In the genomic region with DNA sequence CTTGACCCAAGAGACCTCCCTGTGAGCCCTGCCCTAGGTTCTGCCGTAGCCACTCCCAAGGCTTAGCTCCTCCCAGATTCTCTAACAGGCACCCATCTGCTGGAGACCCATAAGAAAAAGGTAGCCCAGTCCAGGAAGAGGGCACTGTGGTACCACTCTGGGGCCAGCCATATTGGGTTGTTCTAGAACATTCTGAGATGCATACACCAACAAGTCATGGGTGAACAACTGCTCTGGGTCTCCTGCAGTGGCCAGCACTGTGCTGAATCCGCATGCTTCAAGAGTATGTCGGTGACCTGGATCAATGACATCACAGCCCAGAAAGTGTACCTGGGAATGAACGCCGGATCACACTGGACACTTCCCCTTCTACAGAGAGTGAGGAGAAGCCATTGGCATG, we compare ENCODE assay signal across 32 cellular contexts.
"Had no signal": no experiment of that assay in that cellular context is flagged by ENCODE, and none has a peak within 500 bp of the region (broad histone marks: within the 10 kb centered on the region; RNA-seq: fewer than 3 reads in every experiment).

No MANE protein-coding gene starts in this region.

- H3K27ac Mint-ChIP-seq: activated CD4-positive, alpha-beta memory T cell treated with anti-CD3 and anti-CD28 coated beads for 36 hours; activated CD4-positive, alpha-beta T cell treated with anti-CD3 and anti-CD28 coated beads for 36 hours; activated CD4-positive, alpha-beta T cell treated with anti-CD3 and anti-CD28 coated beads, Interleukin-2, amount 10 ng/mL, durations not matched to agents 24 days and 14 days; activated CD8-positive, alpha-beta memory T cell treated with anti-CD3 and anti-CD28 coated beads, Interleukin-2, amount 10 ng/mL, durations not matched to agents 7 days and 5 days; activated CD8-positive, alpha-beta T cell treated with anti-CD3 and anti-CD28 coated beads, Interleukin-2, amount 10 ng/mL, durations not matched to agents 7 days and 5 days; activated naive CD4-positive, alpha-beta T cell treated with anti-CD3 and anti-CD28 coated beads for 36 hours; activated naive CD4-positive, alpha-beta T cell treated with anti-CD3 and anti-CD28 coated beads, Interleukin-2, amount 50 U/mL, for 24 hours; activated naive CD8-positive, alpha-beta T cell treated with anti-CD3 and anti-CD28 coated beads for 36 hours; activated naive CD8-positive, alpha-beta T cell treated with anti-CD3 and anti-CD28 coated beads, Interleukin-2, amount 50 U/mL, for 24 hours; activated T-helper 1 cell treated with anti-CD3 and anti-CD28 coated beads, Interleukin-12 subunit alpha, Interleukin-12 subunit beta, Interleukin-2, Interleukin-4 antibody, amounts not matched to agents 30 ng/mL and 10 ng/mL and 1 ng/mL, durations not matched to agents 14 hours and 24 hours and 36 hours; activated T-helper 2 cell treated with anti-CD3 and anti-CD28 coated beads, Interferon-gamma antibody, Interleukin-2, Interleukin-4, amounts not matched to agents 10 μg/mL and 5 μg/mL and 100 μg/mL, durations not matched to agents 14 hours and 24 hours and 36 hours; dendritic cell treated with granulocyte-macrophage colony-stimulating factor and Interleukin-4, amounts not matched to agents 40 ng/mL and 50 ng/mL, for 4 days had no signal

- H3K4me1 Mint-ChIP-seq: activated CD4-positive, alpha-beta T cell treated with anti-CD3 and anti-CD28 coated beads for 36 hours; activated CD4-positive, alpha-beta T cell treated with anti-CD3 and anti-CD28 coated beads, Interleukin-2, amount 10 ng/mL, durations not matched to agents 24 days and 14 days; activated CD8-positive, alpha-beta memory T cell treated with anti-CD3 and anti-CD28 coated beads, Interleukin-2, amount 10 ng/mL, durations not matched to agents 7 days and 5 days; activated naive CD4-positive, alpha-beta T cell treated with anti-CD3 and anti-CD28 coated beads, Interleukin-2, amount 50 U/mL, for 24 hours; activated naive CD8-positive, alpha-beta T cell treated with anti-CD3 and anti-CD28 coated beads for 36 hours; activated naive CD8-positive, alpha-beta T cell treated with anti-CD3 and anti-CD28 coated beads, Interleukin-2, amount 50 U/mL, for 24 hours had no signal

- H3K4me3 Mint-ChIP-seq: activated CD4-positive, alpha-beta memory T cell treated with anti-CD3 and anti-CD28 coated beads for 36 hours; activated CD4-positive, alpha-beta T cell treated with anti-CD3 and anti-CD28 coated beads for 36 hours; activated CD4-positive, alpha-beta T cell treated with anti-CD3 and anti-CD28 coated beads, Interleukin-2, amount 10 ng/mL, durations not matched to agents 24 days and 14 days; activated CD8-positive, alpha-beta memory T cell treated with anti-CD3 and anti-CD28 coated beads, Interleukin-2, amount 10 ng/mL, durations not matched to agents 7 days and 5 days; activated CD8-positive, alpha-beta T cell treated with anti-CD3 and anti-CD28 coated beads, Interleukin-2, amount 10 ng/mL, durations not matched to agents 7 days and 5 days; activated naive CD4-positive, alpha-beta T cell treated with anti-CD3 and anti-CD28 coated beads for 36 hours; activated naive CD4-positive, alpha-beta T cell treated with anti-CD3 and anti-CD28 coated beads, Interleukin-2, amount 50 U/mL, for 24 hours; activated naive CD8-positive, alpha-beta T cell treated with anti-CD3 and anti-CD28 coated beads for 36 hours; activated naive CD8-positive, alpha-beta T cell treated with anti-CD3 and anti-CD28 coated beads, Interleukin-2, amount 50 U/mL, for 24 hours; activated T-helper 1 cell treated with anti-CD3 and anti-CD28 coated beads, Interleukin-12 subunit alpha, Interleukin-12 subunit beta, Interleukin-2, Interleukin-4 antibody, amounts not matched to agents 30 ng/mL and 10 ng/mL and 1 ng/mL, durations not matched to agents 14 hours and 24 hours and 36 hours; dendritic cell treated with granulocyte-macrophage colony-stimulating factor and Interleukin-4, amounts not matched to agents 40 ng/mL and 50 ng/mL, for 4 days had no signal

- H3K4me1 ChIP-seq: adrenal gland, body of pancreas, esophagus muscularis mucosa, foreskin keratinocyte, gastrocnemius medialis had no signal

- H3K27me3 ChIP-seq: adrenal gland, body of pancreas, dorsolateral prefrontal cortex, foreskin keratinocyte, gastrocnemius medialis had no signal

- H3K9me3 Mint-ChIP-seq: activated CD4-positive, alpha-beta memory T cell treated with anti-CD3 and anti-CD28 coated beads for 36 hours; activated CD4-positive, alpha-beta T cell treated with anti-CD3 and anti-CD28 coated beads, Interleukin-2, amount 10 ng/mL, durations not matched to agents 24 days and 14 days; activated naive CD4-positive, alpha-beta T cell treated with anti-CD3 and anti-CD28 coated beads for 36 hours; activated naive CD4-positive, alpha-beta T cell treated with anti-CD3 and anti-CD28 coated beads, Interleukin-2, amount 50 U/mL, for 24 hours; activated naive CD8-positive, alpha-beta T cell treated with anti-CD3 and anti-CD28 coated beads for 36 hours; activated naive CD8-positive, alpha-beta T cell treated with anti-CD3 and anti-CD28 coated beads, Interleukin-2, amount 50 U/mL, for 24 hours; activated T-helper 1 cell treated with anti-CD3 and anti-CD28 coated beads, Interleukin-12 subunit alpha, Interleukin-12 subunit beta, Interleukin-2, Interleukin-4 antibody, amounts not matched to agents 30 ng/mL and 10 ng/mL and 1 ng/mL, durations not matched to agents 14 hours and 24 hours and 36 hours; activated T-helper 2 cell treated with anti-CD3 and anti-CD28 coated beads, Interferon-gamma antibody, Interleukin-2, Interleukin-4, amounts not matched to agents 10 μg/mL and 5 μg/mL and 100 μg/mL, durations not matched to agents 14 hours and 24 hours and 36 hours; dendritic cell treated with granulocyte-macrophage colony-stimulating factor and Interleukin-4, amounts not matched to agents 40 ng/mL and 50 ng/mL, for 4 days had no signal

- DNase-seq: activated CD4-positive, alpha-beta memory T cell treated with anti-CD3 and anti-CD28 coated beads for 36 hours; activated CD4-positive, alpha-beta T cell treated with anti-CD3 and anti-CD28 coated beads for 36 hours; activated CD4-positive, alpha-beta T cell treated with anti-CD3 and anti-CD28 coated beads, Interleukin-2, amount 10 ng/mL, durations not matched to agents 24 days and 14 days; activated CD4-positive, CD25-positive, alpha-beta regulatory T cell; activated CD4-positive, CD25-positive, alpha-beta regulatory T cell treated with anti-CD3 and anti-CD28 coated beads, Interleukin-2, amount 50 U/mL, for 72 hours; activated CD8-positive, alpha-beta memory T cell treated with anti-CD3 and anti-CD28 coated beads, Interleukin-2, amount 10 ng/mL, durations not matched to agents 7 days and 5 days; activated CD8-positive, alpha-beta memory T cell treated with anti-CD3 and anti-CD28 coated beads, Interleukin-2, amount 50 U/mL, for 4 hours; activated CD8-positive, alpha-beta T cell treated with anti-CD3 and anti-CD28 coated beads, Interleukin-2, amount 10 ng/mL, durations not matched to agents 7 days and 5 days; activated effector memory CD4-positive, alpha-beta T cell treated with anti-CD3 and anti-CD28 coated beads, Interleukin-2, amount 50 U/mL, for 16 hours; activated naive CD4-positive, alpha-beta T cell treated with anti-CD3 and anti-CD28 coated beads for 36 hours; activated naive CD8-positive, alpha-beta T cell treated with anti-CD3 and anti-CD28 coated beads for 36 hours; activated naive CD8-positive, alpha-beta T cell treated with anti-CD3 and anti-CD28 coated beads, Interleukin-2, amount 50 U/mL, for 24 hours; activated T-cell treated with anti-CD3 and anti-CD28 coated beads, Interleukin-2, amount 50 U/mL, for 1 hour; activated T-cell treated with anti-CD3 and anti-CD28 coated beads, Interleukin-2, amount 50 U/mL, for 48 hours; adrenal gland; amygdala; body of pancreas; central memory CD4-positive, alpha-beta T cell; cerebellar nuclear complex; dorsolateral prefrontal cortex; effector memory CD4-positive, alpha-beta T cell; erythroblast; foreskin keratinocyte; gastrocnemius medialis; glutamatergic neuron; T-helper 2 cell had no signal

- H3K36me3 Mint-ChIP-seq: activated CD4-positive, alpha-beta memory T cell treated with anti-CD3 and anti-CD28 coated beads for 36 hours; activated CD8-positive, alpha-beta memory T cell treated with anti-CD3 and anti-CD28 coated beads, Interleukin-2, amount 10 ng/mL, durations not matched to agents 7 days and 5 days; activated naive CD8-positive, alpha-beta T cell treated with anti-CD3 and anti-CD28 coated beads for 36 hours had no signal

- H3K27ac ChIP-seq: adrenal gland, body of pancreas, coronary artery, dorsolateral prefrontal cortex, esophagus muscularis mucosa, foreskin keratinocyte, gastrocnemius medialis had no signal

- ATAC-seq: activated CD4-positive, alpha-beta T cell treated with anti-CD3 and anti-CD28 coated beads for 36 hours; activated CD8-positive, alpha-beta memory T cell treated with anti-CD3 and anti-CD28 coated beads, Interleukin-2, amount 10 ng/mL, durations not matched to agents 7 days and 5 days; activated CD8-positive, alpha-beta T cell treated with anti-CD3 and anti-CD28 coated beads, Interleukin-2, amount 10 ng/mL, durations not matched to agents 7 days and 5 days; activated naive CD8-positive, alpha-beta T cell treated with anti-CD3 and anti-CD28 coated beads, Interleukin-2, amount 50 U/mL, for 24 hours; body of pancreas; foreskin keratinocyte; gastrocnemius medialis had no signal

- H3K4me3 ChIP-seq: adrenal gland, body of pancreas, coronary artery, dorsolateral prefrontal cortex, esophagus muscularis mucosa, gastrocnemius medialis had no signal

- H3K27me3 Mint-ChIP-seq: activated CD4-positive, alpha-beta memory T cell treated with anti-CD3 and anti-CD28 coated beads for 36 hours; activated CD4-positive, alpha-beta T cell treated with anti-CD3 and anti-CD28 coated beads for 36 hours; activated CD4-positive, alpha-beta T cell treated with anti-CD3 and anti-CD28 coated beads, Interleukin-2, amount 10 ng/mL, durations not matched to agents 24 days and 14 days; activated CD8-positive, alpha-beta memory T cell treated with anti-CD3 and anti-CD28 coated beads, Interleukin-2, amount 10 ng/mL, durations not matched to agents 7 days and 5 days; activated naive CD4-positive, alpha-beta T cell treated with anti-CD3 and anti-CD28 coated beads, Interleukin-2, amount 50 U/mL, for 24 hours; activated naive CD8-positive, alpha-beta T cell treated with anti-CD3 and anti-CD28 coated beads for 36 hours; activated naive CD8-positive, alpha-beta T cell treated with anti-CD3 and anti-CD28 coated beads, Interleukin-2, amount 50 U/mL, for 24 hours; dendritic cell treated with granulocyte-macrophage colony-stimulating factor and Interleukin-4, amounts not matched to agents 40 ng/mL and 50 ng/mL, for 4 days had no signal
